19 cellular contexts compared by ENCODE assay signal in the genomic region with DNA sequence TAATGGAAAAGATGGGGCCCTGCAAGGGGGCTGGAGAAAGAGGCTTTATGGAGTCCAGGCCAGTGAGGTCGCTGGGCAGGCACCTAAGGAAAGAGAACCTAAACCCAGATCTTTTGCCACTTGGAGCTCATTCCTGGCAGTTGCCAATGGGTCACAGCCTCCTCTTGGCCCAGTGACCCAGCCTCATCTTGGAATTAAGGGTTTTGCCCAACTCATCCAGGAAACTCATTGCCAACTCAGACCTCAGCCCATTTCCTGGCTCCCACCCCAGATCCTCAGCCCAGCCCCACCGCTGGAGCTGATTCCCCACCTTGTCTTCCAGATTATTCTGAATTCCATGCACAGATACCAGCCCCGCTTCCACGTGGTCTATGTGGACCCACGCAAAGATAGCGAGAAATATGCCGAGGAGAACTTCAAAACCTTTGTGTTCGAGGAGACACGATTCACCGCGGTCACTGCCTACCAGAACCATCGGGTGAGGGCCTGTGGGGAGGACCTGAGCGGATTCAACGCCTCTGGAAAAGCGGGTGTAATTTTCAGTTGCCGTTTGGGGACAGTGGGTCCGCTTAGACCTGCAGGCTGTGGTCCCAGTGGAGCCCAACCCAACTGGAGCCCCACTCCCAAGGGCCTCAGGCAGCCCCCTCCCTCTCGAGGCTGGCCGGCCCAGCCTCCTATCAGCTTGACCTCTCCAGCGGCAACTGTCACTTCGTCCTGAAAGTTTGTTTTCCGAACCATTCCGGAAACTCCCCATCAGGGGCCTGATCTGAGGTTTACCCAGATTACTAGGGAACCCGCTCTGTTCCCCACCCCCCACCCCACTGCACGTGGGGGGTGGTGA. TPM values are rescaled to one million over a fixed set of nuclear protein-coding genes. Genes with fewer than 3 reads are reported as not detected.
DNase-seq lines count a peak whose midpoint lies in the region; ATAC-seq lines count a peak whose summit lies in the region.
"Had no signal": no experiment of that assay in that cellular context is flagged by ENCODE, and none has a peak within 500 bp of the region (broad histone marks: within the 10 kb centered on the region; RNA-seq: fewer than 3 reads in every experiment).

No MANE protein-coding gene starts in this region.

- H3K4me3 ChIP-seq in BLaER1 (peak overlapping the region; percentile 66), mesendoderm (ENCODE audit: low read length) (no peak overlapping the region)
- H3K4me3 ChIP-seq: SJCRH30 had no signal

- H3K36me3 ChIP-seq in BLaER1 (no peaks in the 10 kb centered on the region), ES-I3 (ENCODE audit: insufficient read depth, low read length) (no peaks in the 10 kb centered on the region), mesendoderm (ENCODE audit: control insufficient read depth, insufficient read depth, low read length) (no peaks in the 10 kb centered on the region)
- H3K36me3 ChIP-seq: brain microvascular endothelial cell, lower lobe of right lung, right lobe of liver had no signal

- H4K8ac ChIP-seq in mesendoderm (ENCODE audit: low read depth, low read length), result no peak overlapping the region

- no peak overlapping the region for H3K4ac ChIP-seq in mesendoderm (ENCODE audit: low read depth, low read length)

- H3K56ac ChIP-seq in mesendoderm (ENCODE audit: low read length), result peak overlapping the region; percentile 42

- no peak overlapping the region for H2BK120ac ChIP-seq in mesendoderm (ENCODE audit: low read depth, low read length)

- no CpG with 5 or more reads among the region's 25 CpGs for WGBS in mesendoderm (ENCODE audit: extremely low coverage, insufficient coverage, low lambda C conversion rate)

- no peak overlapping the region for H2AK5ac ChIP-seq in mesendoderm (ENCODE audit: low read length)

- no peaks in the 10 kb centered on the region for H3K79me1 ChIP-seq in mesendoderm (ENCODE audit: low read length)

- no peaks in the 10 kb centered on the region for H3K9me3 Mint-ChIP-seq in activated CD8-positive, alpha-beta T cell treated with anti-CD3 and anti-CD28 coated beads, Interleukin-2, amount 10 ng/mL, durations not matched to agents 7 days and 5 days (ENCODE audit: insufficient read depth)

- H4K5ac ChIP-seq in mesendoderm (ENCODE audit: low read length), result no peak overlapping the region

- H3K4me2 ChIP-seq in BLaER1, result peak overlapping the region; percentile 88
- no peak overlapping the region for H3K4me2 ChIP-seq in mesendoderm (ENCODE audit: low read length)

- CTCF ChIA-PET in activated CD8-positive, alpha-beta T cell treated with anti-CD3 and anti-CD28 coated beads, Interleukin-2, amount 10 ng/mL, durations not matched to agents 7 days and 5 days (lab: Charles Lee), result interaction anchor here (1.0 to 1.3 kb wide), 3 partner anchors 9 to 145 kb away, joined by 3 to 5 read pairs (median 3); no protein-coding TSS in a partner anchor

- H3K23ac ChIP-seq in mesendoderm (ENCODE audit: low read length), result peak overlapping the region; percentile 66

- no peak overlapping the region for H3K27ac Mint-ChIP-seq in activated CD8-positive, alpha-beta T cell treated with anti-CD3 and anti-CD28 coated beads, Interleukin-2, amount 10 ng/mL, durations not matched to agents 7 days and 5 days

- H3K27me3 Mint-ChIP-seq in activated CD8-positive, alpha-beta T cell treated with anti-CD3 and anti-CD28 coated beads, Interleukin-2, amount 10 ng/mL, durations not matched to agents 7 days and 5 days (ENCODE audit: low read depth), result peaks cover 65% of the 10 kb centered on the region

- no peak for ATAC-seq in activated CD8-positive, alpha-beta T cell treated with anti-CD3 and anti-CD28 coated beads, Interleukin-2, amount 10 ng/mL, durations not matched to agents 7 days and 5 days
- no peak for ATAC-seq in GM21825 (IDR thresholded peaks at IDR 0.05; ENCODE audit: unreplicated experiment)

- H3K9me3 ChIP-seq in BLaER1, result no peaks in the 10 kb centered on the region
- no peaks in the 10 kb centered on the region for H3K9me3 ChIP-seq in ES-I3 (ENCODE audit: control insufficient read depth, insufficient read depth, low read length)
- H3K9me3 ChIP-seq: lower lobe of right lung, right lobe of liver, SJCRH30 had no signal

- no peaks in the 10 kb centered on the region for H3K79me2 ChIP-seq in mesendoderm (ENCODE audit: control insufficient read depth, insufficient read depth, low read length)

- H3K27me3 ChIP-seq in BLaER1 (peaks cover 100% of the 10 kb centered on the region), mesendoderm (ENCODE audit: insufficient read depth, low read length, poor library complexity) (peaks cover 78% of the 10 kb centered on the region)
- H3K27me3 ChIP-seq: SJCRH30 had no signal

- no peak overlapping the region for H2BK15ac ChIP-seq in mesendoderm (replicated peaks; ENCODE audit: low read depth)

- POLR2A ChIA-PET in activated CD8-positive, alpha-beta T cell treated with anti-CD3 and anti-CD28 coated beads, Interleukin-2, amount 10 ng/mL, durations not matched to agents 7 days and 5 days (lab: Charles Lee), result interaction anchor here (0.5 kb wide), 1 partner anchor 12 kb away, joined by 4 read pairs; no protein-coding TSS in a partner anchor

- H3K4me3 Mint-ChIP-seq in activated CD8-positive, alpha-beta T cell treated with anti-CD3 and anti-CD28 coated beads, Interleukin-2, amount 10 ng/mL, durations not matched to agents 7 days and 5 days, result peak overlapping the region; percentile 70

- H3K4me1 Mint-ChIP-seq in activated CD8-positive, alpha-beta T cell treated with anti-CD3 and anti-CD28 coated beads, Interleukin-2, amount 10 ng/mL, durations not matched to agents 7 days and 5 days (ENCODE audit: low read depth), result peaks cover 24% of the 10 kb centered on the region

- H4K20me1 ChIP-seq in BLaER1, result peaks cover 81% of the 10 kb centered on the region

- peaks cover 2% of the 10 kb centered on the region for H3K36me3 Mint-ChIP-seq in activated CD8-positive, alpha-beta T cell treated with anti-CD3 and anti-CD28 coated beads, Interleukin-2, amount 10 ng/mL, durations not matched to agents 7 days and 5 days (ENCODE audit: low read depth)

- no peak overlapping the region for H3K18ac ChIP-seq in mesendoderm (ENCODE audit: low read length)

- H3K9ac ChIP-seq in BLaER1, result no peak overlapping the region
- peak overlapping the region; percentile 28; the same call in 1 of the 2 replicates for H3K9ac ChIP-seq in ES-I3 (ENCODE audit: low read depth, low read length)
- H3K9ac ChIP-seq in mesendoderm (ENCODE audit: low read length), result no peak overlapping the region

- H3K4me1 ChIP-seq in BLaER1 (peaks cover 55% of the 10 kb centered on the region), ES-I3 (ENCODE audit: insufficient read depth, low read length) (peaks cover 11% of the 10 kb centered on the region), mesendoderm (ENCODE audit: control insufficient read depth, low read depth, low read length) (peaks cover 3% of the 10 kb centered on the region)

- H3K27ac ChIP-seq in BLaER1 (no peak overlapping the region), mesendoderm (ENCODE audit: low read depth, low read length) (no peak overlapping the region), substantia nigra (ENCODE audit: low read depth, low read length, poor library complexity, severe bottlenecking) (no peak overlapping the region)
- H3K27ac ChIP-seq: brain microvascular endothelial cell, dorsolateral prefrontal cortex, lower lobe of right lung, right lobe of liver, SJCRH30 had no signal

- DNase-seq in activated CD8-positive, alpha-beta T cell treated with anti-CD3 and anti-CD28 coated beads, Interleukin-2, amount 10 ng/mL, durations not matched to agents 7 days and 5 days, result no peak
- no peak for DNase-seq in mesendoderm
- DNase-seq in NCI-H128 (lab: John Stamatoyannopoulos, UW; ENCODE audit: unreplicated experiment), result no peak
- DNase-seq in stimulated activated CD4-positive, alpha-beta T cell treated with anti-CD3 and anti-CD28 coated beads, Interleukin-2, amount 100 ng/mL, for 24 hours, result no peak
- no peak for DNase-seq in substantia nigra (lab: John Stamatoyannopoulos, UW)
- DNase-seq: activated gamma-delta T cell treated with Interleukin-2 at 50 U/mL for 16 hours; brain microvascular endothelial cell; DMS79 treated with DMSO at 0.1 percent for 48 hours; dorsolateral prefrontal cortex; HCEC 1CT; lower lobe of right lung; NCI-H1092; right lobe of liver; SJCRH30; stimulated activated CD4-positive, alpha-beta T cell treated with anti-CD3 and anti-CD28 coated beads, Interleukin-4, amount 100 ng/mL, for 1 hour had no signal

- no peak overlapping the region for H2BK5ac ChIP-seq in mesendoderm (ENCODE audit: low read length)

RNA-seq across cellular contexts. Expression of gene TBX1, which starts 4.3 kb away (rescaled TPM):
- total RNA-seq in activated CD8-positive, alpha-beta T cell treated with anti-CD3 and anti-CD28 coated beads, Interleukin-2, amount 10 ng/mL, durations not matched to agents 7 days and 5 days, result 1 to 10 TPM; 1.2 to 1.5 TPM
- polyA plus RNA-seq in mesendoderm (2013, experiment 1 of 2), result 0.03 TPM
- 0.10 TPM for polyA plus RNA-seq in mesendoderm (2013, experiment 2 of 2)
- total RNA-seq: fibroblast of lung had no signal
- polyA plus RNA-seq: fibroblast of lung had no signal

RNA-seq across cellular contexts. Expression of gene GP1BB, which starts 41.5 kb away (rescaled TPM):
- total RNA-seq in activated CD8-positive, alpha-beta T cell treated with anti-CD3 and anti-CD28 coated beads, Interleukin-2, amount 10 ng/mL, durations not matched to agents 7 days and 5 days, result not detected
- polyA plus RNA-seq in mesendoderm (2013, experiment 1 of 2), result 0.52 TPM
- 0.45 TPM for polyA plus RNA-seq in mesendoderm (2013, experiment 2 of 2)

RNA-seq across cellular contexts. Expression of gene SEPTIN5, which starts 50.6 kb away (rescaled TPM):
- total RNA-seq in activated CD8-positive, alpha-beta T cell treated with anti-CD3 and anti-CD28 coated beads, Interleukin-2, amount 10 ng/mL, durations not matched to agents 7 days and 5 days, result under 1 TPM in 1 of 2 experiments, not detected in 1; 0.53 TPM
- polyA plus RNA-seq in mesendoderm (2013, experiment 1 of 2), result 6.2 TPM
- 5.7 TPM for polyA plus RNA-seq in mesendoderm (2013, experiment 2 of 2)
